Comparison of ENCODE assay signal across 23 cellular contexts in the genomic region with DNA sequence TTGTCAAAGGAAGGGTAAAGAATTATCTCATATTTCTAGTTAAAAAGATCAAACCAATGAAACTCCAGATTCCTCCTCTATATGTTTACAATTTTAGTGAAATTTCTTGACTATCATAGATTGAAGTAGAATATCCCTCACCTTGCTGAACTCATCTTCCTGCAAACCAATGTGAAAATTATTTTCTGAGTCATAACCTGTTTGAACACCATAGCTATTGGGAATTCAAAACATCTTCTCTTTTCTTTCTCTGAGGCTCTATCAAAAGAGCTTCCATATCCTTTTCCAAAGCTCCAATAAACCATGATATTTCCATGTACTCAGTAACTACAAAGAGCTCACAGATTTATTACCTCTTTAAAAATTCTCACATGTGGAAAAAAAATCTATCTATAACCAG.
DNase-seq lines count a peak whose midpoint lies in the region; ATAC-seq, FAIRE-seq and TF ChIP-seq lines count a peak whose summit lies in the region.
"Had no signal": no experiment of that assay in that cellular context is flagged by ENCODE, and none has a peak within 500 bp of the region (broad histone marks: within the 10 kb centered on the region; RNA-seq: fewer than 3 reads in every experiment).

No MANE protein-coding gene starts in this region.

- peaks cover 68% of the 10 kb centered on the region for H3K4me1 ChIP-seq in A549
- H3K4me1 ChIP-seq: BE2C, Caco-2 had no signal

- H3K27me3 Mint-ChIP-seq in type B pancreatic cell = no peaks in the 10 kb centered on the region

- intact Hi-C loops in sciatic nerve (cut with DNase I) = no loop called here

- peaks cover 11% of the 10 kb centered on the region for H3K4me1 Mint-ChIP-seq in type B pancreatic cell (ENCODE audit: unreplicated experiment)
- H3K4me1 Mint-ChIP-seq: CD4-positive, CD25-positive, alpha-beta regulatory T cell had no signal

- no peak for ATAC-seq in A549
- no peak for ATAC-seq in sciatic nerve
- ATAC-seq: GM12878, GM23338 had no signal

- H3K27ac ChIP-seq in A549 = no peak overlapping the region

- no peak overlapping the region for H3K27ac Mint-ChIP-seq in type B pancreatic cell
- H3K27ac Mint-ChIP-seq: CD4-positive, CD25-positive, alpha-beta regulatory T cell; GM23338 had no signal

- no peaks in the 10 kb centered on the region for H3K36me3 ChIP-seq in MG63
- H3K36me3 ChIP-seq: BE2C had no signal

- peaks cover 9% of the 10 kb centered on the region for H3K9me3 Mint-ChIP-seq in type B pancreatic cell
- H3K9me3 Mint-ChIP-seq: GM23338 had no signal

- no peak overlapping the region for H3K4me3 ChIP-seq in A549
- H3K4me3 ChIP-seq in epithelial cell of esophagus (ENCODE audit: low read length) = no peak overlapping the region
- H3K4me3 ChIP-seq in MG63 = no peak overlapping the region
- H3K4me3 ChIP-seq: GM12878, GM23338 had no signal

- H3K4me3 Mint-ChIP-seq in type B pancreatic cell = no peak overlapping the region
- H3K4me3 Mint-ChIP-seq: CD4-positive, CD25-positive, alpha-beta regulatory T cell; GM23338 had no signal

- POLR2A ChIA-PET in A549 (lab: Yijun Ruan, JAX) = no interaction called here

- FAIRE-seq in A549 (lab: Jason Lieb, UNC) (no peak), RCC 7860 (lab: Jason Lieb, UNC) (peak; percentile 2)
- FAIRE-seq: GM12878, GM19239 had no signal

- H3K4me2 ChIP-seq in A549 = peak overlapping the region; percentile 39
- H3K4me2 ChIP-seq: GM23338 had no signal

- no peaks in the 10 kb centered on the region for H3K36me3 Mint-ChIP-seq in type B pancreatic cell
- H3K36me3 Mint-ChIP-seq: CD4-positive, CD25-positive, alpha-beta regulatory T cell had no signal

- TF ChIP-seq EP300 in A549 (IDR thresholded peaks at IDR 0.05) = no peak

- TF ChIP-seq POLR2A in A549 (IDR thresholded peaks at IDR 0.05; ENCODE audit: low read length) = no peak

- TF ChIP-seq CTCF in A549 (IDR thresholded peaks at IDR 0.05) = no peak
- TF ChIP-seq CTCF in epithelial cell of esophagus (IDR thresholded peaks at IDR 0.05; ENCODE audit: insufficient read depth, low read depth, low read length, missing control alignments) = no peak
- no peak for TF ChIP-seq CTCF in type B pancreatic cell (conservative IDR thresholded peaks at IDR 0.05)

- H3K9me3 ChIP-seq in A549 = peaks cover 18% of the 10 kb centered on the region
- no peaks in the 10 kb centered on the region; the same call in 1 of the 2 replicates for H3K9me3 ChIP-seq in MG63
- H3K9me3 ChIP-seq: Caco-2 had no signal

- CTCF ChIA-PET in A549 (lab: Yijun Ruan, JAX) = interaction anchor here (0.6 to 1.9 kb wide), 2 partner anchors 210 to 309 kb away, joined by 3 to 5 read pairs; no protein-coding TSS in a partner anchor

- DNase-seq in A549 (ENCODE audit: low read depth in 1 of 2, low spot score in 1 of 2) = no peak
- DNase-seq in HS-5 (ENCODE audit: low read depth) = peak; percentile 5
- DNase-seq in RCC 7860 (ENCODE audit: low spot score) = no peak
- peak; percentile 32 for DNase-seq in epithelial cell of esophagus (ENCODE audit: low read depth)
- no peak for DNase-seq in NK-92 treated with Interleukin-12 subunit alpha and Interleukin-12 subunit beta, amount 100 ng/mL, for 24 hours (lab: John Stamatoyannopoulos, UW)
- DNase-seq in MG63 = no peak
- DNase-seq in sciatic nerve (ENCODE audit: low spot score) = no peak
- no peak for DNase-seq in type B pancreatic cell (ENCODE audit: extremely low spot score, unreplicated experiment)
- DNase-seq: BE2C; Caco-2; CD4-positive, CD25-positive, alpha-beta regulatory T cell; DMS153; GF-D8; Karpas-422; NCI-H1092 treated with DMSO at 0.1 percent for 48 hours; NCI-H146; NCI-H2029 treated with DMSO at 0.1 percent for 48 hours; NCI-H2171; NCI-H446 treated with DMSO at 0.1 percent for 48 hours; SIG-M5 had no signal

- TF ChIP-seq RAD21 in A549 (conservative IDR thresholded peaks at IDR 0.05 in 1 of 2, IDR thresholded peaks at IDR 0.05 in 1 of 2) = no peak

- no peaks in the 10 kb centered on the region for H3K27me3 ChIP-seq in MG63
- H3K27me3 ChIP-seq: BE2C had no signal

TF ChIP-seq in A549, 52 proteins besides CTCF, POLR2A, EP300 and RAD21:
- no peak for TF ChIP-seq NPAS2 (CRISPR knock-in tag; IDR thresholded peaks at IDR 0.05; ENCODE audit: borderline replicate concordance)
- no peak for TF ChIP-seq FOSL2 (IDR thresholded peaks at IDR 0.05)
- peak; percentile 14; the same call in 1 of the 2 replicates for TF ChIP-seq FOSL2 (CRISPR knock-in tag; IDR thresholded peaks at IDR 0.05)
- no peak for TF ChIP-seq ZFP36 (IDR thresholded peaks at IDR 0.05; ENCODE audit: borderline replicate concordance, partially characterized antibody)
- no peak for TF ChIP-seq CEBPB (IDR thresholded peaks at IDR 0.05)
- no peak for TF ChIP-seq CHD4 (IDR thresholded peaks at IDR 0.05; ENCODE audit: borderline replicate concordance)
- no peak for TF ChIP-seq RFX5 (IDR thresholded peaks at IDR 0.05)
- no peak for TF ChIP-seq HOXA7 (CRISPR knock-in tag; IDR thresholded peaks at IDR 0.05)

Comparison
In these comparisons a context has a peak if more than half of its experiments do, and no peak if none do; other contexts are left out.
1. DNase-seq: peak in HS-5 (single experiment) and epithelial cell of esophagus (single experiment); none in A549 (0 of 2), RCC 7860 (single experiment), NK-92 treated with Interleukin-12 subunit alpha and Interleukin-12 subunit beta, amount 100 ng/mL, for 24 hours (single experiment), MG63 (single experiment), sciatic nerve (single experiment) and type B pancreatic cell (single experiment).